Comparison of ENCODE assay signal across 8 cellular contexts in the genomic region with DNA sequence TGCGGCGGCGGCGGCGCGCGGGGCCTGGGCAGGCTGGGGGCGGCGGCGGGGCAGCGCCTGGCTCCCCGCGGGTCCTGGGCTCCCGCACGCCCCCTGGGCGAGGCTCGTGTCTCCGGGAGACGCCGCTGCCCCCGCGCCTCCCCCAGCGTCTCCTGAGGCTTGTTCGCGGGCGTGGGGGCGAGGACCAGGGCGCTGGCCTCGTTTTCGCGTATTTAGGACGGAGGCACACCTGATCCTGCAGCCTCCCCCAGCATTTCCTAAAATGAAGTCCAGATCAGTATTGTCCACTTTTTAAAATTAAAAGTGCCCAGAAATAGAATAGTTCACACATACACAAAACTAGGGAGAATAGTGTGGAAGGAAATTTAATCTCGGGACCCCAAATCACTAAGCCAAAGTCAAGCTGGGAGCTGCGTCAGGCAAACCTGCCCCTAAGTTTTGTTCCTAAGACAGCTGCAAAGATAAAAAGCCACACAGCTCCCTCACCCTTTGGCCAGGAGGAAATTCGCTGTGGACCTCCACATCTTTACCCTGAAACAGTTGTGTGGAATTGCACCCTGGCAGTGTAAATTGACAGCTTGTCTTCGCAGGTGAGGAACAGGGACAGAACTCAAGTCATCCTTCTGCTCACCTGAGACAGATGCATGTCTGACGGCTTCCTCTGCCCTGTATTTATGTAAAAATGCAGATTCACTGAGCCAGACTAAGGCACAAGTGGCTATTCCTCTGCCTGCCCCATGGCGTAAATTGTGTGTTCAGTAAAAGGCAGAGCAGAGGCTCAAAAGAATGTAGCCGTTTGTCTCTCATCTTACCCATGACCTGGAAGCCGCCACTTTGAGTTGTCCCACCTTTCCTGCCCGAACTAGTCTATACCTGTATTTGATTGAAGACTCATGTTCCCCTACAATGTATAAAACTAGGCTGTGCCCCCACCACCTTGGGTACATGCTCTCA. TPM values are rescaled to one million over a fixed set of nuclear protein-coding genes. Genes with fewer than 3 reads are reported as not detected.
DNase-seq lines count a peak whose midpoint lies in the region; ATAC-seq and TF ChIP-seq lines count a peak whose summit lies in the region.

No MANE protein-coding gene starts in this region.

- H3K4me3 ChIP-seq in kidney epithelial cell (ENCODE audit: low read depth, low read length): peak overlapping the region; percentile 94
- H3K4me3 ChIP-seq in thoracic aorta: peak overlapping the region; percentile 91

- H3K36me3 ChIP-seq in kidney epithelial cell (ENCODE audit: control insufficient read depth, insufficient read depth, low read length) (no peaks in the 10 kb centered on the region), thoracic aorta (no peaks in the 10 kb centered on the region)

- DNase-seq in activated CD4-positive, alpha-beta T cell treated with anti-CD3 and anti-CD28 coated beads, Interleukin-2, amount 10 ng/mL, durations not matched to agents 24 days and 14 days: peak; percentile 62
- no peak for DNase-seq in activated CD4-positive, alpha-beta T cell treated with anti-CD3 and anti-CD28 coated beads for 48 hours
- DNase-seq in activated naive CD4-positive, alpha-beta T cell treated with anti-CD3 and anti-CD28 coated beads, Interleukin-2, amount 50 U/mL, for 72 hours (ENCODE audit: low spot score in 2 of 2): no peak
- DNase-seq in kidney epithelial cell (ENCODE audit: low read depth): no peak
- DNase-seq in thoracic aorta (ENCODE audit: low spot score): no peak
- DNase-seq in NCI-H446 treated with DMSO at 0.1 percent for 48 hours (lab: John Stamatoyannopoulos, UW): no peak
- no peak for DNase-seq in iPS-NIHi11 (ENCODE audit: low spot score)
- no peak for DNase-seq in NOMO-1 (lab: John Stamatoyannopoulos, UW; ENCODE audit: unreplicated experiment in 2 of 2)

- H3K9me3 Mint-ChIP-seq in activated CD4-positive, alpha-beta T cell treated with anti-CD3 and anti-CD28 coated beads, Interleukin-2, amount 10 ng/mL, durations not matched to agents 24 days and 14 days: peaks cover 5% of the 10 kb centered on the region
- H3K9me3 Mint-ChIP-seq in activated naive CD4-positive, alpha-beta T cell treated with anti-CD3 and anti-CD28 coated beads, Interleukin-2, amount 50 U/mL, for 72 hours: peaks cover 0 to 9% of the 10 kb centered on the region in 2 donors

- peaks cover 13% of the 10 kb centered on the region for H3K27me3 Mint-ChIP-seq in activated CD4-positive, alpha-beta T cell treated with anti-CD3 and anti-CD28 coated beads, Interleukin-2, amount 10 ng/mL, durations not matched to agents 24 days and 14 days

- TF ChIP-seq CTCF in kidney epithelial cell (IDR thresholded peaks at IDR 0.05; ENCODE audit: insufficient read depth, low read length, poor library complexity, severe bottlenecking): peak; percentile 1
- TF ChIP-seq CTCF in thoracic aorta (IDR thresholded peaks at IDR 0.05): no peak

- H3K4me1 ChIP-seq in thoracic aorta (ENCODE audit: control insufficient read depth in 1 of 2, low read depth in 2 of 2): peaks cover 8 to 10% of the 10 kb centered on the region in 2 donors

- intact Hi-C loops in activated CD4-positive, alpha-beta T cell treated with anti-CD3 and anti-CD28 coated beads, Interleukin-2, amount 10 ng/mL, durations not matched to agents 24 days and 14 days (cut with micrococcal nuclease): loop anchor here (1.0 to 10.0 kb wide), 6 partner anchors 119 to 729 kb away; a partner anchor contains a TSS

- H3K4me3 Mint-ChIP-seq in activated CD4-positive, alpha-beta T cell treated with anti-CD3 and anti-CD28 coated beads, Interleukin-2, amount 10 ng/mL, durations not matched to agents 24 days and 14 days: peak overlapping the region; percentile 88

- H3K9me3 ChIP-seq in thoracic aorta: no peaks in the 10 kb centered on the region

- peaks cover 23% of the 10 kb centered on the region for H3K36me3 Mint-ChIP-seq in activated CD4-positive, alpha-beta T cell treated with anti-CD3 and anti-CD28 coated beads, Interleukin-2, amount 10 ng/mL, durations not matched to agents 24 days and 14 days (ENCODE audit: low read depth)
- peaks cover 10 to 23% of the 10 kb centered on the region in 2 donors for H3K36me3 Mint-ChIP-seq in activated naive CD4-positive, alpha-beta T cell treated with anti-CD3 and anti-CD28 coated beads, Interleukin-2, amount 50 U/mL, for 72 hours

- no peak for ATAC-seq in activated naive CD4-positive, alpha-beta T cell treated with anti-CD3 and anti-CD28 coated beads, Interleukin-2, amount 50 U/mL, for 72 hours
- no peak for ATAC-seq in thoracic aorta (ENCODE audit: insufficient number of reproducible peaks, low FRiP score, low read depth)

- peak overlapping the region in 1 of 2 donors; percentile 73 for H3K27ac ChIP-seq in thoracic aorta

- no peaks in the 10 kb centered on the region for H3K27me3 ChIP-seq in kidney epithelial cell (ENCODE audit: control insufficient read depth, insufficient read depth, low read length)
- H3K27me3 ChIP-seq in thoracic aorta (replicated peaks; ENCODE audit: insufficient read depth): no peaks in the 10 kb centered on the region

- H3K27ac Mint-ChIP-seq in activated CD4-positive, alpha-beta T cell treated with anti-CD3 and anti-CD28 coated beads, Interleukin-2, amount 10 ng/mL, durations not matched to agents 24 days and 14 days: peak overlapping the region; percentile 74
- peak overlapping the region; percentile 70 to 94 for H3K27ac Mint-ChIP-seq in activated naive CD4-positive, alpha-beta T cell treated with anti-CD3 and anti-CD28 coated beads, Interleukin-2, amount 50 U/mL, for 72 hours

- peaks cover 30% of the 10 kb centered on the region for H3K4me1 Mint-ChIP-seq in activated CD4-positive, alpha-beta T cell treated with anti-CD3 and anti-CD28 coated beads, Interleukin-2, amount 10 ng/mL, durations not matched to agents 24 days and 14 days

RNA-seq across cellular contexts. Expression of a gene that starts 0.7 kb away (rescaled TPM):
- total RNA-seq in activated CD4-positive, alpha-beta T cell treated with anti-CD3 and anti-CD28 coated beads, Interleukin-2, amount 10 ng/mL, durations not matched to agents 24 days and 14 days: 22.0 and 22.1 TPM in 2 replicates
- 10 to 100 TPM; 13.0 to 22.6 TPM for total RNA-seq in activated naive CD4-positive, alpha-beta T cell treated with anti-CD3 and anti-CD28 coated beads, Interleukin-2, amount 50 U/mL, for 72 hours
- 29.2 and 36.0 TPM in 2 replicates for total RNA-seq in kidney epithelial cell
- total RNA-seq in thoracic aorta: 10 to 100 TPM; 30.1 to 47.7 TPM
